In the genomic region with DNA sequence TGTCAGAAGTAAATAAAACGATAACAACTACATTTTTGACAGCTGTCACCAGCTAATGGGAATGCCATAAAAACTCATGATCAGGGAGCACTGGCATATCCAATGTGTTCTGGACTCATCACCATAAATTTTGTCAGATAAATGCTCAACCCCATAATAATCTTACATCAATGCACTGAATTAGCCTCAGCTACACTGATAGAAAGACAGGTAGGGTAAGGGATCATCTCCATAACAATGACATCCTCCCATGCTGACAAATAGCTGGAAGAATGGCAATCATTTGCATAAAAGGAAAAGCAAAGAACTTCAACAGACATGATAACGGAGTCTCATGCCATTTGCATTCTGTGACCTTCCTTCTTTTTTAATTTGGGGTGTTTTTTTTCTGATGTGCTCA, we compare ENCODE assay signal across 33 cellular contexts.
"Had no signal": no experiment of that assay in that cellular context is flagged by ENCODE, and none has a peak within 500 bp of the region (broad histone marks: within the 10 kb centered on the region; RNA-seq: fewer than 3 reads in every experiment).

No MANE protein-coding gene starts in this region.

- H3K4me3 ChIP-seq: adrenal gland, body of pancreas, breast epithelium, Peyer's patch, SJSA1 had no signal

- H3K4me1 ChIP-seq: adrenal gland, body of pancreas, breast epithelium, Peyer's patch, SJSA1 had no signal

- H3K27me3 Mint-ChIP-seq: activated CD4-positive, alpha-beta T cell treated with anti-CD3 and anti-CD28 coated beads, Interleukin-2, amount 10 ng/mL, durations not matched to agents 7 days and 5 days had no signal

- ATAC-seq: activated CD4-positive, alpha-beta T cell treated with anti-CD3 and anti-CD28 coated beads for 36 hours; activated CD4-positive, CD25-positive, alpha-beta regulatory T cell treated with anti-CD3 and anti-CD28 coated beads, Interleukin-2, amount 50 U/mL, for 24 hours; activated naive CD4-positive, alpha-beta T cell treated with anti-CD3 and anti-CD28 coated beads, Interleukin-2, amount 50 U/mL, for 72 hours; activated T-cell treated with anti-CD3 and anti-CD28 coated beads, Interleukin-2, amount 50 U/mL, for 4 hours; body of pancreas; PC-3 had no signal

- H3K27me3 ChIP-seq: adrenal gland, Peyer's patch, SJSA1 had no signal

- H3K4me1 Mint-ChIP-seq: activated CD4-positive, alpha-beta T cell treated with anti-CD3 and anti-CD28 coated beads for 36 hours; activated CD4-positive, alpha-beta T cell treated with anti-CD3 and anti-CD28 coated beads, Interleukin-2, amount 10 ng/mL, durations not matched to agents 7 days and 5 days had no signal

- H3K9ac ChIP-seq: SK-N-SH had no signal

- H3K27ac ChIP-seq: adrenal gland, body of pancreas, breast epithelium, Peyer's patch, SJSA1 had no signal

- H3K4me3 Mint-ChIP-seq: activated CD4-positive, alpha-beta T cell treated with anti-CD3 and anti-CD28 coated beads for 36 hours; activated CD4-positive, alpha-beta T cell treated with anti-CD3 and anti-CD28 coated beads, Interleukin-2, amount 10 ng/mL, durations not matched to agents 7 days and 5 days; activated naive CD4-positive, alpha-beta T cell treated with anti-CD3 and anti-CD28 coated beads for 36 hours; activated T-cell treated with anti-CD3 and anti-CD28 coated beads, Interleukin-2, amount 50 U/mL, for 4 hours; activated T-helper 1 cell treated with anti-CD3 and anti-CD28 coated beads, Interleukin-12 subunit alpha, Interleukin-12 subunit beta, Interleukin-2, Interleukin-4 antibody, amounts not matched to agents 30 ng/mL and 10 ng/mL and 1 ng/mL, durations not matched to agents 14 hours and 24 hours and 36 hours; T-helper 1 cell treated with Interleukin-12 subunit alpha and Interleukin-12 subunit beta and Interleukin-4 antibody, amounts not matched to agents 30 μg/mL and 1 μg/mL, for 36 hours; T-helper 2 cell treated with Interferon-gamma antibody and Interleukin-4, amounts not matched to agents 5 μg/mL and 100 μg/mL, for 36 hours had no signal

- H3K9me3 ChIP-seq: adrenal gland, body of pancreas, SJSA1, SK-N-SH had no signal

- H3K36me3 ChIP-seq: adrenal gland, breast epithelium, Peyer's patch, SJSA1 had no signal

- H3K9me3 Mint-ChIP-seq: activated CD4-positive, alpha-beta T cell treated with anti-CD3 and anti-CD28 coated beads, Interleukin-2, amount 10 ng/mL, durations not matched to agents 7 days and 5 days had no signal

- H3K27ac Mint-ChIP-seq: activated CD4-positive, alpha-beta T cell treated with anti-CD3 and anti-CD28 coated beads for 36 hours; activated CD4-positive, alpha-beta T cell treated with anti-CD3 and anti-CD28 coated beads, Interleukin-2, amount 10 ng/mL, durations not matched to agents 7 days and 5 days; activated naive CD4-positive, alpha-beta T cell treated with anti-CD3 and anti-CD28 coated beads for 36 hours; activated naive CD4-positive, alpha-beta T cell treated with anti-CD3 and anti-CD28 coated beads, Interleukin-2, amount 50 U/mL, for 72 hours; activated T-helper 1 cell treated with anti-CD3 and anti-CD28 coated beads, Interleukin-12 subunit alpha, Interleukin-12 subunit beta, Interleukin-2, Interleukin-4 antibody, amounts not matched to agents 30 ng/mL and 10 ng/mL and 1 ng/mL, durations not matched to agents 14 hours and 24 hours and 36 hours; T-helper 1 cell treated with Interleukin-12 subunit alpha and Interleukin-12 subunit beta and Interleukin-4 antibody, amounts not matched to agents 30 μg/mL and 1 μg/mL, for 36 hours; T-helper 2 cell treated with Interferon-gamma antibody and Interleukin-4, amounts not matched to agents 5 μg/mL and 100 μg/mL, for 36 hours had no signal

- DNase-seq: activated CD4-positive, alpha-beta T cell treated with anti-CD3 and anti-CD28 coated beads for 36 hours; activated CD4-positive, alpha-beta T cell treated with anti-CD3 and anti-CD28 coated beads, Interleukin-2, amount 10 ng/mL, durations not matched to agents 7 days and 5 days; activated CD4-positive, alpha-beta T cell treated with anti-CD3 and anti-CD28 coated beads, Interleukin-2, amount 50 U/mL, for 48 hours; activated CD8-positive, alpha-beta memory T cell treated with anti-CD3 and anti-CD28 coated beads, Interleukin-2, amount 50 U/mL, for 4 hours; activated gamma-delta T cell treated with Interleukin-2 at 50 U/mL for 16 hours; activated naive CD4-positive, alpha-beta T cell treated with anti-CD3 and anti-CD28 coated beads for 36 hours; activated T-cell treated with anti-CD3 and anti-CD28 coated beads for 4 hours; activated T-cell treated with anti-CD3 and anti-CD28 coated beads, Interleukin-2, amount 50 U/mL, for 4 hours; adrenal gland; body of pancreas; NCI-H1092 treated with DMSO at 0.1 percent for 48 hours; NCI-H1417; NCI-H146; NCI-H187; NCI-H2029 treated with DMSO at 0.1 percent for 48 hours; NCI-H2107; NCI-H2171; NCI-H510A; NCI-H526; NCI-H748 treated with DMSO at 0.1 percent for 48 hours; NK-92 treated with Interleukin-12 subunit alpha and Interleukin-12 subunit beta, amount 100 ng/mL, for 24 hours; PC-3; Peyer's patch; RPMI8226; SHP77 treated with DMSO at 0.1 percent for 48 hours; SK-N-SH had no signal
